In genomic region chr15:40565333-40566238, GRCh38 we compare ENCODE assay signal across 8 cellular contexts. TPM values are rescaled to one million over a fixed set of nuclear protein-coding genes. Genes with fewer than 3 reads are reported as not detected.
DNase-seq lines count a peak whose midpoint lies in the region; FAIRE-seq and TF ChIP-seq lines count a peak whose summit lies in the region.

No MANE protein-coding gene starts in this region.

- no peak for TF ChIP-seq CTCF in AG04449 (IDR thresholded peaks at IDR 0.05; ENCODE audit: insufficient read depth, low read length, missing control alignments)
- TF ChIP-seq CTCF in bronchial epithelial cell (IDR thresholded peaks at IDR 0.05; ENCODE audit: insufficient read depth, low read length, severe bottlenecking), result no peak

- POLR2A ChIA-PET in AG04449 (lab: Yijun Ruan, JAX), result interaction anchor here (1.0 kb wide), 1 partner anchor 115 kb away, joined by 3 read pairs; no protein-coding TSS in a partner anchor

- CTCF ChIA-PET in AG04449 (lab: Yijun Ruan, JAX), result interaction anchor here (1.0 to 1.6 kb wide), 3 partner anchors 10 to 53 kb away, joined by 3 to 6 read pairs (median 3); no protein-coding TSS in a partner anchor

- DNase-seq in AG04449 (ENCODE audit: low read depth, low spot score) (no peak), bronchial epithelial cell (ENCODE audit: low read depth) (no peak), AML-193 (lab: John Stamatoyannopoulos, UW) (no peak), kidney tubule cell (ENCODE audit: low spot score) (no peak), activated gamma-delta T cell (lab: John Stamatoyannopoulos, UW) (no peak), GM12892 (ENCODE audit: insufficient read length) (no peak)

- no peak for TF ChIP-seq POLR2A in GM12892 (IDR thresholded peaks at IDR 0.05; ENCODE audit: low read depth, low read length)

- H3K27me3 ChIP-seq in HUES6 (ENCODE audit: control insufficient read depth, insufficient read depth, low read length) (no peaks in the 10 kb centered on the region), bronchial epithelial cell (ENCODE audit: control insufficient read depth, insufficient read depth, low read length) (no peaks in the 10 kb centered on the region), mucosa of stomach (ENCODE audit: control insufficient read depth, insufficient read depth, low read length) (no peaks in the 10 kb centered on the region)

- H3K36me3 ChIP-seq in HUES6 (ENCODE audit: control insufficient read depth, insufficient read depth, low read length), result no peaks in the 10 kb centered on the region
- peaks cover 1% of the 10 kb centered on the region for H3K36me3 ChIP-seq in bronchial epithelial cell (ENCODE audit: control insufficient read depth, insufficient read depth, low read length)
- H3K36me3 ChIP-seq in mucosa of stomach (ENCODE audit: control insufficient read depth, insufficient read depth, low read length), result no peaks in the 10 kb centered on the region

- H3K9me3 ChIP-seq in HUES6 (ENCODE audit: control insufficient read depth, insufficient read depth, low read depth, low read length), result no peaks in the 10 kb centered on the region
- H3K9me3 ChIP-seq in mucosa of stomach (ENCODE audit: control insufficient read depth, low read length), result no peaks in the 10 kb centered on the region

- H3K4me3 ChIP-seq in AG04449 (ENCODE audit: low read depth, low read length) (peak overlapping the region; percentile 90), HUES6 (ENCODE audit: low read depth, low read length) (peak overlapping the region; percentile 76), bronchial epithelial cell (ENCODE audit: low read depth, low read length) (peak overlapping the region; percentile 92), mucosa of stomach (ENCODE audit: low read length) (peak overlapping the region; percentile 80)

- no peak overlapping the region for H3K9ac ChIP-seq in HUES6 (ENCODE audit: low read length)
- peak overlapping the region; percentile 51 for H3K9ac ChIP-seq in mucosa of stomach (ENCODE audit: low read length)

- no peak overlapping the region for H3K27ac ChIP-seq in HUES6 (ENCODE audit: low read depth, low read length)

- H3K4me1 ChIP-seq in HUES6 (ENCODE audit: control insufficient read depth, insufficient read depth, low read length) (peaks cover 13% of the 10 kb centered on the region), mucosa of stomach (ENCODE audit: control insufficient read depth, insufficient read depth, low read length) (peaks cover 23% of the 10 kb centered on the region)

- FAIRE-seq in bronchial epithelial cell (lab: Jason Lieb, UNC) (no peak), GM12892 (lab: Jason Lieb, UNC) (no peak)

RNA-seq across cellular contexts. Expression of gene CCDC32, which starts 0.7 kb away (rescaled TPM):
- 9.3 and 16.3 TPM in 2 replicates for total RNA-seq in bronchial epithelial cell
- polyA plus RNA-seq in GM12892 (2012; ENCODE audit: missing spikeins), result 58.9 TPM

RNA-seq across cellular contexts. Expression of gene RPUSD2, which starts 3.5 kb away (rescaled TPM):
- 14.7 and 18.4 TPM in 2 replicates for total RNA-seq in bronchial epithelial cell
- 5.8 TPM for polyA plus RNA-seq in GM12892 (2012; ENCODE audit: missing spikeins)

RNA-seq across cellular contexts. Expression of gene KNL1, which starts 28.5 kb away (rescaled TPM):
- total RNA-seq in bronchial epithelial cell, result 0.53 and 1.0 TPM in 2 replicates
- polyA plus RNA-seq in GM12892 (2012; ENCODE audit: missing spikeins), result 10.7 TPM
